In the genomic region with DNA sequence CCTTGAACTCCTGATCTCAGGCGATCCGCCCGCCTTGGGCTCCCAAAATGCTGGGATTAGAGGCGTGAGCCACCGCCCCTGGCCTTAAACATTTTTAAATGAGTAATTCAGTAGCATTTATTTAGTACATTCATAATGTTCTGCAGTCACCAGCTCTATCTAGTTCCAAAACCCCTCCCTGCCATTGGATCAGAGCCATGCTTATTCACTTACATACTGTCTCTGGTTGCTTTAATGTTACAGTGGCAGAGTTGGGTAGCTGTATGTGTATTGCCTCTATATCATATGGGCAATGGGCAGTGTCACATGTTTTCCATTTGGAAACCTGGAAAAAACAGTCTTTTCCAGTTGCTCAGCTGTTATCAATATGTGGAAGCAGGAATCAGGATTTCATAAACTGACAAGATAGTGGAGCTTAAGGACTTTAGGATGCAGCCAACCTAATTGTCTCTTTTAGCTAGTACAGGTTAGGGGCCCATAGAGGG, we compare ENCODE assay signal across 12 cellular contexts. TPM values are rescaled to one million over a fixed set of nuclear protein-coding genes. Genes with fewer than 3 reads are reported as not detected.
DNase-seq lines count a peak whose midpoint lies in the region; ATAC-seq and TF ChIP-seq lines count a peak whose summit lies in the region.
"Had no signal": no experiment of that assay in that cellular context is flagged by ENCODE, and none has a peak within 500 bp of the region (broad histone marks: within the 10 kb centered on the region; RNA-seq: fewer than 3 reads in every experiment).

No MANE protein-coding gene starts in this region.

- peaks cover 12 to 14% of the 10 kb centered on the region in 2 experiments for H3K36me3 ChIP-seq in mesenchymal stem cell (ENCODE audit: control insufficient read depth in 1 of 2, insufficient read depth in 2 of 2, low read depth in 1 of 2, low read length in 2 of 2)

- no peak overlapping the region for H2BK120ac ChIP-seq in mesenchymal stem cell (ENCODE audit: low read depth, low read length)

- H2BK5ac ChIP-seq in mesenchymal stem cell (ENCODE audit: low read depth, low read length, poor library complexity, severe bottlenecking), result no peak overlapping the region

- no peak overlapping the region for H3K4ac ChIP-seq in mesenchymal stem cell (ENCODE audit: low read depth in 1 of 2, low read length in 2 of 2)

- no peak overlapping the region for H3K14ac ChIP-seq in mesenchymal stem cell (ENCODE audit: low read length in 2 of 2)

- H3K79me1 ChIP-seq in mesenchymal stem cell (replicated peaks; ENCODE audit: low read length, poor library complexity, severe bottlenecking), result no peaks in the 10 kb centered on the region

- no peak overlapping the region for H2BK12ac ChIP-seq in mesenchymal stem cell (ENCODE audit: low read length in 2 of 2)

- H3K27me3 ChIP-seq in mesenchymal stem cell (ENCODE audit: control insufficient read depth in 1 of 2, insufficient read depth in 1 of 2, low read length in 2 of 2), result no peaks in the 10 kb centered on the region

- no peak overlapping the region for H3K23ac ChIP-seq in mesenchymal stem cell (ENCODE audit: low read length in 2 of 2)

- H4K8ac ChIP-seq in mesenchymal stem cell (ENCODE audit: low read length), result no peak overlapping the region

- H3K27ac ChIP-seq in mesenchymal stem cell (ENCODE audit: low read length, poor library complexity, severe bottlenecking), result peak overlapping the region; percentile 74

- peak overlapping the region in 1 of 2 experiments; percentile 8 for H3K18ac ChIP-seq in mesenchymal stem cell (ENCODE audit: low read depth in 1 of 2, low read length in 2 of 2)

- H4K91ac ChIP-seq in mesenchymal stem cell (ENCODE audit: low read length), result no peak overlapping the region

- H2AFZ ChIP-seq in mesenchymal stem cell (ENCODE audit: low read depth, low read length), result no peak overlapping the region

- no peak overlapping the region for H2BK15ac ChIP-seq in mesenchymal stem cell (ENCODE audit: low read depth, poor library complexity, severe bottlenecking)

- DNase-seq in AG08395 (ENCODE audit: low spot score) (peak; percentile 16), LHCN-M2 (ENCODE audit: low read depth) (peak; percentile 62), epithelial cell of esophagus (ENCODE audit: low read depth) (peak; percentile 34), mesenchymal stem cell (no peak), DMS114 treated with DMSO at 0.1 percent for 48 hours (lab: John Stamatoyannopoulos, UW; ENCODE audit: unreplicated experiment) (no peak), kidney tubule cell (ENCODE audit: low spot score) (no peak)
- no peak for DNase-seq in stimulated activated naive CD4-positive, alpha-beta T cell (lab: John Stamatoyannopoulos, UW)
- DNase-seq: activated CD8-positive, alpha-beta T cell treated with anti-CD3 and anti-CD28 coated beads for 36 hours; activated naive CD4-positive, alpha-beta T cell treated with anti-CD3 and anti-CD28 coated beads for 36 hours; NCI-H2081; stimulated activated CD4-positive, alpha-beta T cell treated with anti-CD3 and anti-CD28 coated beads, Interleukin-12 subunit alpha, Interleukin-12 subunit beta, amount 100 ng/mL, for 4 hours had no signal

- no peak overlapping the region for H3K4me2 ChIP-seq in mesenchymal stem cell (ENCODE audit: low read length, poor library complexity, severe bottlenecking)

- H3K4me3 ChIP-seq in epithelial cell of esophagus (ENCODE audit: low read length) (no peak overlapping the region), mesenchymal stem cell (ENCODE audit: insufficient read depth in 1 of 2, low read depth in 1 of 2, low read length in 2 of 2) (no peak overlapping the region)

- H2AK5ac ChIP-seq in mesenchymal stem cell (ENCODE audit: low read length, severe bottlenecking), result peak overlapping the region; percentile 1

- no peaks in the 10 kb centered on the region for H3K4me1 ChIP-seq in mesenchymal stem cell (ENCODE audit: control insufficient read depth, insufficient read depth, low read depth, low read length)

- no peak for ATAC-seq in GM21528 (IDR thresholded peaks at IDR 0.05; ENCODE audit: low FRiP score, unreplicated experiment)
- ATAC-seq: activated CD8-positive, alpha-beta T cell treated with anti-CD3 and anti-CD28 coated beads for 36 hours had no signal

- peak overlapping the region; percentile 54 for H3K9ac ChIP-seq in mesenchymal stem cell (ENCODE audit: low read length)

- 93% methylated on average over 3 of the region's 5 CpGs for WGBS in mesenchymal stem cell

- no peaks in the 10 kb centered on the region for H3K9me3 ChIP-seq in mesenchymal stem cell (ENCODE audit: control insufficient read depth, low read length)

- TF ChIP-seq CTCF in epithelial cell of esophagus (IDR thresholded peaks at IDR 0.05; ENCODE audit: insufficient read depth, low read depth, low read length, missing control alignments), result no peak

RNA-seq across cellular contexts. Expression of a gene that starts 10.5 kb away (rescaled TPM):
- total RNA-seq in LHCN-M2 (2014; rRNA removed), result 119 and 131 TPM in 2 replicates
- polyA plus RNA-seq in LHCN-M2 (2012), result 132 TPM
- 100 TPM for polyA plus RNA-seq in mesenchymal stem cell (2013, experiment 1 of 2)
- polyA plus RNA-seq in mesenchymal stem cell (2013, experiment 2 of 2), result 102 TPM

RNA-seq across cellular contexts. Expression of a gene that starts 10.7 kb away (rescaled TPM):
- 10.0 and 11.7 TPM in 2 replicates for total RNA-seq in LHCN-M2 (2014; rRNA removed)
- polyA plus RNA-seq in LHCN-M2 (2012), result 15.6 TPM
- polyA plus RNA-seq in mesenchymal stem cell (2013, experiment 1 of 2), result 17.8 TPM
- 16.6 TPM for polyA plus RNA-seq in mesenchymal stem cell (2013, experiment 2 of 2)

Comparison
In these comparisons a context has a peak if more than half of its experiments do, and no peak if none do; other contexts are left out.
1. DNase-seq: peak in AG08395 (single experiment), LHCN-M2 (single experiment) and epithelial cell of esophagus (single experiment); none in mesenchymal stem cell (single experiment), DMS114 treated with DMSO at 0.1 percent for 48 hours (single experiment), stimulated activated naive CD4-positive, alpha-beta T cell (0 of 6) and kidney tubule cell (single experiment).